8 cellular contexts compared by ENCODE assay signal in genomic region chr6:27650620-27651370, GRCh38.
DNase-seq lines count a peak whose midpoint lies in the region; ATAC-seq, FAIRE-seq and TF ChIP-seq lines count a peak whose summit lies in the region.

No MANE protein-coding gene starts in this region.

- H3K36me3 Mint-ChIP-seq in stimulated activated memory B cell treated with anti-CD40 and anti-IgM and Interleukin-4, amounts not matched to agents 10 μg/mL and 1 μg/mL and 100 μg/mL, for 72 hours: no peaks in the 10 kb centered on the region

- no peak for ATAC-seq in GM21423 (IDR thresholded peaks at IDR 0.05; ENCODE audit: unreplicated experiment)
- ATAC-seq in stimulated activated memory B cell treated with anti-CD40 and anti-IgM and Interleukin-4, amounts not matched to agents 10 μg/mL and 1 μg/mL and 100 μg/mL, for 72 hours: no peak

- peak overlapping the region; percentile 87 for H3K4me3 ChIP-seq in SK-N-MC
- H3K4me3 ChIP-seq in epithelial cell of proximal tubule (ENCODE audit: low read depth, low read length): peak overlapping the region; percentile 49

- no peak for FAIRE-seq in frontal cortex (lab: Jason Lieb, UNC)

- no peak overlapping the region for H3K27ac ChIP-seq in SK-N-MC

- no peak overlapping the region for H3K27ac Mint-ChIP-seq in stimulated activated memory B cell treated with anti-CD40 and anti-IgM and Interleukin-4, amounts not matched to agents 10 μg/mL and 1 μg/mL and 100 μg/mL, for 72 hours

- H3K9ac ChIP-seq in SK-N-MC (ENCODE audit: insufficient read length): peak overlapping the region; percentile 65

- H3K4me1 Mint-ChIP-seq in stimulated activated memory B cell treated with anti-CD40 and anti-IgM and Interleukin-4, amounts not matched to agents 10 μg/mL and 1 μg/mL and 100 μg/mL, for 72 hours: no peaks in the 10 kb centered on the region

- TF ChIP-seq CTCF in epithelial cell of proximal tubule (conservative IDR thresholded peaks at IDR 0.05; ENCODE audit: low read depth, low read length): peak; percentile 49

- H3K9me3 ChIP-seq in SK-N-MC (ENCODE audit: low read depth, low read length): no peaks in the 10 kb centered on the region

- peaks cover 59% of the 10 kb centered on the region for H3K27me3 Mint-ChIP-seq in stimulated activated memory B cell treated with anti-CD40 and anti-IgM and Interleukin-4, amounts not matched to agents 10 μg/mL and 1 μg/mL and 100 μg/mL, for 72 hours

- H3K36me3 ChIP-seq in SK-N-MC (ENCODE audit: insufficient read depth, low read length): no peaks in the 10 kb centered on the region

- DNase-seq in ELR (ENCODE audit: low read depth) (peak; percentile 89), HK-2 (ENCODE audit: unreplicated experiment) (peak; percentile 78), SK-N-MC (ENCODE audit: low read depth, low spot score) (no peak), epithelial cell of proximal tubule (ENCODE audit: low read depth) (peak; percentile 26), frontal cortex (ENCODE audit: low spot score in 2 of 2) (no peak)
- DNase-seq in stimulated activated CD4-positive, alpha-beta T cell treated with anti-CD3 and anti-CD28 coated beads, Interleukin-15, amount 100 ng/mL, for 24 hours: peak; percentile 79

- H3K9me3 Mint-ChIP-seq in stimulated activated memory B cell treated with anti-CD40 and anti-IgM and Interleukin-4, amounts not matched to agents 10 μg/mL and 1 μg/mL and 100 μg/mL, for 72 hours: no peaks in the 10 kb centered on the region

- no peak overlapping the region for H3K4me3 Mint-ChIP-seq in stimulated activated memory B cell treated with anti-CD40 and anti-IgM and Interleukin-4, amounts not matched to agents 10 μg/mL and 1 μg/mL and 100 μg/mL, for 72 hours

Comparison
In these comparisons a context has a peak if more than half of its experiments do, and no peak if none do; other contexts are left out.
1. DNase-seq: peak in ELR (single experiment), HK-2 (single experiment), epithelial cell of proximal tubule (single experiment) and stimulated activated CD4-positive, alpha-beta T cell treated with anti-CD3 and anti-CD28 coated beads, Interleukin-15, amount 100 ng/mL, for 24 hours (single experiment); none in SK-N-MC (single experiment) and frontal cortex (0 of 2).